20 cellular contexts compared by ENCODE assay signal in the genomic region with DNA sequence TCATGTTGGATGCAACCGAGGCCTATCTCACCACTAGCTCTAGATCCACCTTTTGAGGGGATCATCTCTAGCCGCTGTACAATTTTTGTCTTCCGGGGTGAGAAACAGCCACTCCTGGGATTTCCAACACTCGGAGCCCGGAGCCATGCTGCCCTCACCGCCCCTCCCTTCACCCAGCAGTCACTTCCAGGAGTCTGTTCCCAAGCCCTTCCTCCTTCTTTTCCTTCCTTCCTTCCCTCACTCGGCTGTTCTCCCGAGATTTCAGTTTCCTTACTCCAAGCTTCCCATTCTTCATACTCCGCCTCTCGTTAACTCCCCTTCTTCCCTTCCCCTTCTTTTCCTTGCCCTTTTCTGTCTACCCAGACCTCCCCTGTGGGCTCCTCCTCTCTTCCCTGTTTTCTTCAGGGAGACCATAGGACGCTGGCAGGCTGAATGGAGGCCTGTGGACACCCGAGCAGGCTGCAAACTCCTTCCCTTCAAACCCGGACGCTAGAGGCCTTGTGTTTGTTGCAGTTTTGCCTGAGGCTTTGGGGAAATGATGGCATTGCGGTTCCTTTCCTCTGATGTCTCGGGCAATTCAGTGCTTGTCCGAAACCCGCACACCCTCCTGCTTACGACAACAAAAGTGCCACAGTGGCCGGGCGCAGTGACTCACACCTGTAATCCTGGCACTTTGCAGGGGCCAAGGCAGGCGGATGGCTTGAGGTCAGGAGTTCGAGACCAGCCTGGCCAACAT.
A peak's percentile ranks its signal among the peaks of the same experiment; 100 is the strongest.
DNase-seq lines count a peak whose midpoint lies in the region; FAIRE-seq and TF ChIP-seq lines count a peak whose summit lies in the region.
"Had no signal": no experiment of that assay in that cellular context is flagged by ENCODE, and none has a peak within 500 bp of the region (broad histone marks: within the 10 kb centered on the region; RNA-seq: fewer than 3 reads in every experiment).

No MANE protein-coding gene starts in this region.

- H3K9ac ChIP-seq in ES-I3 (ENCODE audit: low read depth, low read length) (peak overlapping the region; percentile 19; the same call in 1 of the 2 replicates), H1 (replicated peaks in 1 of 4; ENCODE audit: extremely low read depth in 1 of 4, low read depth in 3 of 4, low read length in 3 of 4) (no peak overlapping the region)

- no peak overlapping the region for H4K91ac ChIP-seq in H1 (replicated peaks; ENCODE audit: insufficient read length, low read length)

- no peaks in the 10 kb centered on the region for H3K36me3 ChIP-seq in ES-I3 (ENCODE audit: insufficient read depth, low read length)
- no peaks in the 10 kb centered on the region for H3K36me3 ChIP-seq in H1 (ENCODE audit: control insufficient read depth in 2 of 4, insufficient read depth in 4 of 4, low read length in 3 of 4)
- H3K36me3 ChIP-seq in ovary: no peaks in the 10 kb centered on the region
- H3K36me3 ChIP-seq: Peyer's patch, SJSA1 had no signal

- H3K9me3 Mint-ChIP-seq in neural crest cell (no peaks in the 10 kb centered on the region), CD14-positive monocyte (peaks cover 0 to 1% (median 0%) of the 10 kb centered on the region in 7 donors)

- H3K14ac ChIP-seq in H1 (ENCODE audit: insufficient read length): no peak overlapping the region

- POLR2A ChIA-PET in H1 (lab: Charles Lee; ENCODE audit: partially characterized antibody): interaction anchor here (1.3 kb wide), 1 partner anchor 12 kb away, joined by 3 read pairs; no protein-coding TSS in a partner anchor

- no peak for FAIRE-seq in H1 (lab: Jason Lieb, UNC)
- FAIRE-seq: D721Med, GM12878 had no signal

- H3K4me1 ChIP-seq in ES-I3 (ENCODE audit: insufficient read depth, low read length): no peaks in the 10 kb centered on the region
- peaks cover 0 to 8% (median 0%) of the 10 kb centered on the region in 4 experiments; a peak in 2 of 7 replicates for H3K4me1 ChIP-seq in H1 (replicated peaks in 1 of 4; ENCODE audit: control insufficient read depth in 3 of 4, insufficient read depth in 4 of 4, low read length in 3 of 4)
- peaks cover 2% of the 10 kb centered on the region for H3K4me1 ChIP-seq in ovary (ENCODE audit: insufficient read depth)
- H3K4me1 ChIP-seq: Peyer's patch had no signal

- no peak overlapping the region for H2BK5ac ChIP-seq in H1 (ENCODE audit: low read depth, low read length)

- intact Hi-C loops in ovary (cut with DNase I) (no loop called here), CD14-positive monocyte (cut with micrococcal nuclease) (no loop called here)

- H3K27ac Mint-ChIP-seq in neural crest cell (ENCODE audit: unreplicated experiment) (peak overlapping the region; percentile 94), CD14-positive monocyte (no peak overlapping the region)

- H3K27ac ChIP-seq in H1 (ENCODE audit: low read depth, low read length) (no peak overlapping the region), ovary (peak overlapping the region in 1 of 2 donors; percentile 48)
- H3K27ac ChIP-seq: C4-2B, Peyer's patch, SJSA1 had no signal

- peak overlapping the region; percentile 35 for H4K8ac ChIP-seq in H1 (ENCODE audit: extremely low read depth, insufficient read depth, low read length)

- in situ Hi-C loops in SK-MEL-5 (cut with HindIII; ENCODE audit: low pct_unique_long_range_greater_than_20kb, low sequenced_read_pairs): no loop called here

- 93 to 100% methylated on average over 4 to 23 of the region's 23 CpGs for whole genome bisulfite sequencing in H1 (ENCODE audit: extremely low coverage in 1 of 2, insufficient coverage in 1 of 2, insufficient read length in 1 of 2, insufficient replicate concordance in 2 of 2, low coverage in 1 of 2, low lambda C conversion rate in 2 of 2, missing lambda C conversion rate in 1 of 2), 2 experiments
- whole genome bisulfite sequencing in ovary, 3 donors: 96 to 97% (median 97%) methylated on average over 23 of the region's 23 CpGs

- no peak overlapping the region for H3K4ac ChIP-seq in H1 (replicated peaks; ENCODE audit: insufficient read length, low read depth, low read length)

- H2AK5ac ChIP-seq in H1 (ENCODE audit: low read depth, low read length): no peak overlapping the region

- peak overlapping the region; percentile 63; the same call in 1 of the 2 replicates for H2AFZ ChIP-seq in H1 (ENCODE audit: low read length)

- H3K27me3 Mint-ChIP-seq in neural crest cell (ENCODE audit: low read depth): no peaks in the 10 kb centered on the region
- peaks cover 0 to 3% (median 2%) of the 10 kb centered on the region in 3 donors for H3K27me3 Mint-ChIP-seq in CD14-positive monocyte (ENCODE audit: low read depth in 3 of 3)

- TF ChIP-seq CTCF in H1 (IDR thresholded peaks at IDR 0.05; ENCODE audit: control extremely low read depth in 1 of 3, insufficient read depth in 1 of 3, low read depth in 1 of 3, low read length in 3 of 3): no peak
- no peak for TF ChIP-seq CTCF in neural crest cell (conservative IDR thresholded peaks at IDR 0.05)
- no peak for TF ChIP-seq CTCF in ovary (IDR thresholded peaks at IDR 0.05)
- TF ChIP-seq CTCF in CD14-positive monocyte (IDR thresholded peaks at IDR 0.05): no peak

- no peak overlapping the region for H2BK12ac ChIP-seq in H1 (ENCODE audit: low read depth, low read length)

- TF ChIP-seq EP300 in H1 (IDR thresholded peaks at IDR 0.05; ENCODE audit: borderline replicate concordance in 1 of 2, low read depth in 2 of 2, low read length in 2 of 2) (no peak), ovary (IDR thresholded peaks at IDR 0.05) (no peak)

- TF ChIP-seq RAD21 in H1 (IDR thresholded peaks at IDR 0.05 in 1 of 2, conservative IDR thresholded peaks at IDR 0.05 in 1 of 2; ENCODE audit: low read depth in 2 of 2, low read length in 2 of 2): no peak

- no peak overlapping the region for H3K23ac ChIP-seq in H1 (ENCODE audit: insufficient read length)

- H3K23me2 ChIP-seq in H1 (ENCODE audit: low read depth, low read length): peaks cover 2% of the 10 kb centered on the region; the same call in 1 of the 2 replicates

- no peak overlapping the region for H3K4me3 ChIP-seq in H1 (ENCODE audit: extremely low read depth in 1 of 4, insufficient read depth in 2 of 4, low read depth in 3 of 4, low read length in 4 of 4)
- H3K4me3 ChIP-seq in ovary: no peak overlapping the region
- H3K4me3 ChIP-seq: GM12878, Peyer's patch, SJSA1 had no signal

- H3K27me3 ChIP-seq in H1 (replicated peaks in 1 of 4; ENCODE audit: control insufficient read depth in 3 of 4, extremely low read depth in 1 of 4, insufficient read depth in 3 of 4, low read length in 3 of 4): no peaks in the 10 kb centered on the region
- no peaks in the 10 kb centered on the region for H3K27me3 ChIP-seq in ovary
- H3K27me3 ChIP-seq: Peyer's patch, SJSA1 had no signal

- H3K4me1 Mint-ChIP-seq in neural crest cell (peaks cover 10% of the 10 kb centered on the region), CD14-positive monocyte (no peaks in the 10 kb centered on the region)

- no peak overlapping the region for H2BK120ac ChIP-seq in H1 (replicated peaks; ENCODE audit: low read depth, low read length)

- peak overlapping the region; percentile 40; the same call in 1 of the 2 replicates for H3K18ac ChIP-seq in H1 (ENCODE audit: extremely low read depth, low read length)

- H2BK20ac ChIP-seq in H1 (ENCODE audit: low read length): no peak overlapping the region

- no peak overlapping the region for H4K5ac ChIP-seq in H1 (ENCODE audit: insufficient read length, low read depth, low read length)

- no peak overlapping the region for H3K56ac ChIP-seq in H1 (replicated peaks; ENCODE audit: insufficient read length, low read depth, low read length)

- DNase-seq in SK-MEL-5 (ENCODE audit: low read depth, low spot score) (peak; percentile 71), H1 (ENCODE audit: low read depth in 1 of 2, low spot score in 2 of 2) (no peak), neural crest cell (ENCODE audit: low read depth, low spot score) (no peak), ovary (no peak), CD14-positive monocyte (ENCODE audit: low spot score) (no peak), KG1 (lab: John Stamatoyannopoulos, UW) (no peak)
- no peak for DNase-seq in activated CD8-positive, alpha-beta memory T cell treated with anti-CD3 and anti-CD28 coated beads for 24 hours
- DNase-seq: EL, KBM-7, MV-4-11, NCI-H1694, NCI-H2081, NCI-H2171, NCI-H524 treated with DMSO at 0.1 percent for 48 hours, Peyer's patch had no signal

- H2BK15ac ChIP-seq in H1 (ENCODE audit: low read length): no peak overlapping the region

- H3K79me2 ChIP-seq in H1 (ENCODE audit: control insufficient read depth in 1 of 2, insufficient read depth in 2 of 2, low read length in 2 of 2): no peaks in the 10 kb centered on the region

- H3K79me1 ChIP-seq in H1 (ENCODE audit: low read depth, low read length): no peaks in the 10 kb centered on the region

- CTCF ChIA-PET in H1 (lab: Charles Lee; ENCODE audit: partially characterized antibody): interaction anchor here (0.6 to 1.1 kb wide), 2 partner anchors 15 to 334 kb away, joined by 3 read pairs; no protein-coding TSS in a partner anchor

- no peaks in the 10 kb centered on the region for H4K20me1 ChIP-seq in H1 (replicated peaks in 1 of 2; ENCODE audit: control insufficient read depth in 1 of 2, insufficient read depth in 2 of 2, low read length in 2 of 2)

- H3K9me3 ChIP-seq in ES-I3 (ENCODE audit: control insufficient read depth, insufficient read depth, low read length) (no peaks in the 10 kb centered on the region), H1 (ENCODE audit: insufficient read depth in 2 of 2, low read depth in 1 of 2, low read length in 1 of 2) (no peaks in the 10 kb centered on the region), ovary (no peaks in the 10 kb centered on the region)
- H3K9me3 ChIP-seq: Peyer's patch, SJSA1 had no signal

- TF ChIP-seq POLR2A in H1 (IDR thresholded peaks at IDR 0.05; ENCODE audit: control extremely low read depth in 1 of 2, low read depth in 2 of 2, low read length in 2 of 2) (no peak), ovary (IDR thresholded peaks at IDR 0.05) (no peak)

- peak overlapping the region in 1 of 2 experiments; percentile 22; a peak in 1 of 4 replicates for H3K4me2 ChIP-seq in H1 (ENCODE audit: insufficient read depth in 1 of 2, low read depth in 2 of 2, low read length in 2 of 2)

- H3K4me3 Mint-ChIP-seq in neural crest cell (no peak overlapping the region), CD14-positive monocyte (no peak overlapping the region)

- H3K36me3 Mint-ChIP-seq in neural crest cell (ENCODE audit: low read depth) (peaks cover 5% of the 10 kb centered on the region), CD14-positive monocyte (peaks cover 4 to 6% of the 10 kb centered on the region in 2 donors)

TF ChIP-seq in H1, 55 proteins besides CTCF, POLR2A, EP300 and RAD21:
- TF ChIP-seq BCL11A (IDR thresholded peaks at IDR 0.05; ENCODE audit: low read depth in 2 of 2, low read length in 2 of 2): no peak
- no peak for TF ChIP-seq E2F6 (IDR thresholded peaks at IDR 0.05)
- 0 out of 2 replicates have a peak, but pooled peaks have one; percentile 35 for TF ChIP-seq SP1 (IDR thresholded peaks at IDR 0.05; ENCODE audit: low read depth, low read length)
